ENCODE assay signal across 1 cellular context in genomic region chr6:84052204-84052882, GRCh38.
A peak's percentile ranks its signal among the peaks of the same experiment; 100 is the strongest.
TF ChIP-seq lines count a peak whose summit lies in the region.

No MANE protein-coding gene starts in this region.

TF ChIP-seq in HEK293, 187 proteins besides CTCF, POLR2A, EP300 and RAD21 (continued from another document):
- TF ChIP-seq ZNF138 (tag by site-specific recombination; IDR thresholded peaks at IDR 0.05; ENCODE audit: borderline replicate concordance) (no peak), ZSCAN30 (tag by site-specific recombination; IDR thresholded peaks at IDR 0.05) (peak; percentile 53), ZNF157 (tag by site-specific recombination; IDR thresholded peaks at IDR 0.05) (no peak), ZNF501 (tag by site-specific recombination; IDR thresholded peaks at IDR 0.05) (peak; percentile 56; the same call in 1 of the 2 replicates), KLF1 (tag by site-specific recombination; IDR thresholded peaks at IDR 0.05) (no peak), ZBTB1 (tag by site-specific recombination; IDR thresholded peaks at IDR 0.05) (no peak), FEZF1 (tag by site-specific recombination; IDR thresholded peaks at IDR 0.05) (no peak; the same call in none of the 2 replicates), ZNF843 (tag by site-specific recombination; IDR thresholded peaks at IDR 0.05) (no peak), ZFHX2 (tag by site-specific recombination; conservative IDR thresholded peaks at IDR 0.05) (peak; percentile 95), ZNF785 (tag by site-specific recombination; IDR thresholded peaks at IDR 0.05) (no peak), ZFP37 (tag by site-specific recombination; IDR thresholded peaks at IDR 0.05) (no peak), ZNF140 (tag by site-specific recombination; IDR thresholded peaks at IDR 0.05) (no peak), HIC1 (tag by site-specific recombination; IDR thresholded peaks at IDR 0.05) (no peak), GLI4 (tag by site-specific recombination; IDR thresholded peaks at IDR 0.05) (no peak), ZBTB20 (tag by site-specific recombination; IDR thresholded peaks at IDR 0.05) (peak; percentile 22; the same call in 1 of the 2 replicates), ZNF202 (tag by site-specific recombination; IDR thresholded peaks at IDR 0.05; ENCODE audit: borderline replicate concordance) (no peak), ZNF274 (IDR thresholded peaks at IDR 0.05; ENCODE audit: low read length) (no peak), ZNF274 (tag by site-specific recombination; IDR thresholded peaks at IDR 0.05; ENCODE audit: borderline replicate concordance) (no peak), REST (tag by site-specific recombination; IDR thresholded peaks at IDR 0.05) (no peak), ZBTB17 (tag by site-specific recombination; IDR thresholded peaks at IDR 0.05) (peak; percentile 63), ZSCAN4 (tag by site-specific recombination; IDR thresholded peaks at IDR 0.05) (no peak), ZNF211 (tag by site-specific recombination; IDR thresholded peaks at IDR 0.05; ENCODE audit: low read depth) (no peak), ZNF830 (tag by site-specific recombination; IDR thresholded peaks at IDR 0.05; ENCODE audit: low read depth) (no peak), ZNF449 (tag by site-specific recombination; IDR thresholded peaks at IDR 0.05) (peak; percentile 64; the same call in 1 of the 2 replicates), ZNF561 (tag by site-specific recombination; IDR thresholded peaks at IDR 0.05; ENCODE audit: borderline replicate concordance) (peak; percentile 50; the same call in 1 of the 2 replicates)
- TF ChIP-seq, protein P1, sequence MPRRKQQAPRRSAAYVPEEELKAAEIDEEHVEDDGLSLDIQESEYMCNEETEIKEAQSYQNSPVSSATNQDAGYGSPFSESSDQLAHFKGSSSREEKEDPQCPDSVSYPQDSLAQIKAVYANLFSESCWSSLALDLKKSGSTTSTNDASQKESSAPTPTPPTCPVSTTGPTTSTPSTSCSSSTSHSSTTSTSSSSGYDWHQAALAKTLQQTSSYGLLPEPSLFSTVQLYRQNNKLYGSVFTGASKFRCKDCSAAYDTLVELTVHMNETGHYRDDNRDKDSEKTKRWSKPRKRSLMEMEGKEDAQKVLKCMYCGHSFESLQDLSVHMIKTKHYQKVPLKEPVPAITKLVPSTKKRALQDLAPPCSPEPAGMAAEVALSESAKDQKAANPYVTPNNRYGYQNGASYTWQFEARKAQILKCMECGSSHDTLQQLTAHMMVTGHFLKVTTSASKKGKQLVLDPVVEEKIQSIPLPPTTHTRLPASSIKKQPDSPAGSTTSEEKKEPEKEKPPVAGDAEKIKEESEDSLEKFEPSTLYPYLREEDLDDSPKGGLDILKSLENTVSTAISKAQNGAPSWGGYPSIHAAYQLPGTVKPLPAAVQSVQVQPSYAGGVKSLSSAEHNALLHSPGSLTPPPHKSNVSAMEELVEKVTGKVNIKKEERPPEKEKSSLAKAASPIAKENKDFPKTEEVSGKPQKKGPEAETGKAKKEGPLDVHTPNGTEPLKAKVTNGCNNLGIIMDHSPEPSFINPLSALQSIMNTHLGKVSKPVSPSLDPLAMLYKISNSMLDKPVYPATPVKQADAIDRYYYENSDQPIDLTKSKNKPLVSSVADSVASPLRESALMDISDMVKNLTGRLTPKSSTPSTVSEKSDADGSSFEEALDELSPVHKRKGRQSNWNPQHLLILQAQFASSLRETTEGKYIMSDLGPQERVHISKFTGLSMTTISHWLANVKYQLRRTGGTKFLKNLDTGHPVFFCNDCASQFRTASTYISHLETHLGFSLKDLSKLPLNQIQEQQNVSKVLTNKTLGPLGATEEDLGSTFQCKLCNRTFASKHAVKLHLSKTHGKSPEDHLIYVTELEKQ (tag by site-specific recombination; IDR thresholded peaks at IDR 0.05; ENCODE audit: borderline replicate concordance): no peak
